Comparison of ENCODE assay signal across 1 cellular context in genomic region chrX:140508958-140509357, GRCh38.
TF ChIP-seq lines count a peak whose summit lies in the region.

No MANE protein-coding gene starts in this region.

TF ChIP-seq in WTC11, 78 proteins besides CTCF, POLR2A, EP300 and RAD21 (continued from another document):
- TF ChIP-seq CDX4 (CRISPR knock-in tag; IDR thresholded peaks at IDR 0.05; ENCODE audit: borderline replicate concordance) (no peak), ATF2 (CRISPR knock-in tag; IDR thresholded peaks at IDR 0.05; ENCODE audit: borderline replicate concordance, low read depth) (no peak), SP1 (CRISPR knock-in tag; conservative IDR thresholded peaks at IDR 0.05) (no peak), E2F4 (CRISPR knock-in tag; IDR thresholded peaks at IDR 0.05; ENCODE audit: borderline replicate concordance, low read depth) (no peak), CREM (CRISPR knock-in tag; IDR thresholded peaks at IDR 0.05) (no peak), NFYB (CRISPR knock-in tag; conservative IDR thresholded peaks at IDR 0.05; ENCODE audit: low read depth) (no peak), PRRX2 (CRISPR knock-in tag; IDR thresholded peaks at IDR 0.05) (no peak), ZSCAN18 (CRISPR knock-in tag; IDR thresholded peaks at IDR 0.05) (no peak), MAX (CRISPR knock-in tag; IDR thresholded peaks at IDR 0.05) (no peak), STAT6 (CRISPR knock-in tag; conservative IDR thresholded peaks at IDR 0.05; ENCODE audit: low read depth) (no peak), NR1H2 (CRISPR knock-in tag; IDR thresholded peaks at IDR 0.05) (no peak), USF2 (CRISPR knock-in tag; IDR thresholded peaks at IDR 0.05) (no peak), CREB1 (CRISPR knock-in tag; IDR thresholded peaks at IDR 0.05) (no peak), ARID4B (CRISPR knock-in tag; IDR thresholded peaks at IDR 0.05; ENCODE audit: borderline replicate concordance) (no peak)
